ENCODE assay signal across 1 cellular context in the genomic region with DNA sequence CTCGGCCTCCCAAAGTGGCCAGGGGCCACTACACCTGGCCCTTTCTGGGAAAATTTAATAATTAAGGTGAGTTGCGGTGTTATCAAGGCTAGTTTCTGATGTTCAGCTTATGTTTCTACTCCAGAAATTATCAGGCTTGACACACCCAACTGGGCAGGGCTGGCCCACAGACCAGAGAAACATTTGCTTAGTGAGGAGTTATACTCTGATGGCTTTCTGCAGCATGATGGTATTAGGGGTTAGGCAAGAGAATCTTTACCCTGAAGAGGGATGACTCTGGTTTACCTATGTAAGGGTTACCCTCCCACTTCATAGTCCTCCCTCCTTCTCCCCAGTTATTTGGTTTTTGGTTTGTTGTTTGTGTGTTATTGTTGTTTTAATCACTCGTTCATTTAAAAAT.
TF ChIP-seq lines count a peak whose summit lies in the region.

No MANE protein-coding gene starts in this region.

TF ChIP-seq in HepG2, 621 proteins besides CTCF, POLR2A, EP300 and RAD21 (continued from another document and continues in another):
- TF ChIP-seq, protein P1, sequence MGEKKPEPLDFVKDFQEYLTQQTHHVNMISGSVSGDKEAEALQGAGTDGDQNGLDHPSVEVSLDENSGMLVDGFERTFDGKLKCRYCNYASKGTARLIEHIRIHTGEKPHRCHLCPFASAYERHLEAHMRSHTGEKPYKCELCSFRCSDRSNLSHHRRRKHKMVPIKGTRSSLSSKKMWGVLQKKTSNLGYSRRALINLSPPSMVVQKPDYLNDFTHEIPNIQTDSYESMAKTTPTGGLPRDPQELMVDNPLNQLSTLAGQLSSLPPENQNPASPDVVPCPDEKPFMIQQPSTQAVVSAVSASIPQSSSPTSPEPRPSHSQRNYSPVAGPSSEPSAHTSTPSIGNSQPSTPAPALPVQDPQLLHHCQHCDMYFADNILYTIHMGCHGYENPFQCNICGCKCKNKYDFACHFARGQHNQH (CRISPR knock-in tag; IDR thresholded peaks at IDR 0.05) = 0 out of 2 replicates have a peak, but pooled peaks have one; percentile 8
- no peak for TF ChIP-seq SP2 (CRISPR knock-in tag; IDR thresholded peaks at IDR 0.05)
- TF ChIP-seq ZSCAN22 (CRISPR knock-in tag; IDR thresholded peaks at IDR 0.05) = no peak
- TF ChIP-seq, protein P2, sequence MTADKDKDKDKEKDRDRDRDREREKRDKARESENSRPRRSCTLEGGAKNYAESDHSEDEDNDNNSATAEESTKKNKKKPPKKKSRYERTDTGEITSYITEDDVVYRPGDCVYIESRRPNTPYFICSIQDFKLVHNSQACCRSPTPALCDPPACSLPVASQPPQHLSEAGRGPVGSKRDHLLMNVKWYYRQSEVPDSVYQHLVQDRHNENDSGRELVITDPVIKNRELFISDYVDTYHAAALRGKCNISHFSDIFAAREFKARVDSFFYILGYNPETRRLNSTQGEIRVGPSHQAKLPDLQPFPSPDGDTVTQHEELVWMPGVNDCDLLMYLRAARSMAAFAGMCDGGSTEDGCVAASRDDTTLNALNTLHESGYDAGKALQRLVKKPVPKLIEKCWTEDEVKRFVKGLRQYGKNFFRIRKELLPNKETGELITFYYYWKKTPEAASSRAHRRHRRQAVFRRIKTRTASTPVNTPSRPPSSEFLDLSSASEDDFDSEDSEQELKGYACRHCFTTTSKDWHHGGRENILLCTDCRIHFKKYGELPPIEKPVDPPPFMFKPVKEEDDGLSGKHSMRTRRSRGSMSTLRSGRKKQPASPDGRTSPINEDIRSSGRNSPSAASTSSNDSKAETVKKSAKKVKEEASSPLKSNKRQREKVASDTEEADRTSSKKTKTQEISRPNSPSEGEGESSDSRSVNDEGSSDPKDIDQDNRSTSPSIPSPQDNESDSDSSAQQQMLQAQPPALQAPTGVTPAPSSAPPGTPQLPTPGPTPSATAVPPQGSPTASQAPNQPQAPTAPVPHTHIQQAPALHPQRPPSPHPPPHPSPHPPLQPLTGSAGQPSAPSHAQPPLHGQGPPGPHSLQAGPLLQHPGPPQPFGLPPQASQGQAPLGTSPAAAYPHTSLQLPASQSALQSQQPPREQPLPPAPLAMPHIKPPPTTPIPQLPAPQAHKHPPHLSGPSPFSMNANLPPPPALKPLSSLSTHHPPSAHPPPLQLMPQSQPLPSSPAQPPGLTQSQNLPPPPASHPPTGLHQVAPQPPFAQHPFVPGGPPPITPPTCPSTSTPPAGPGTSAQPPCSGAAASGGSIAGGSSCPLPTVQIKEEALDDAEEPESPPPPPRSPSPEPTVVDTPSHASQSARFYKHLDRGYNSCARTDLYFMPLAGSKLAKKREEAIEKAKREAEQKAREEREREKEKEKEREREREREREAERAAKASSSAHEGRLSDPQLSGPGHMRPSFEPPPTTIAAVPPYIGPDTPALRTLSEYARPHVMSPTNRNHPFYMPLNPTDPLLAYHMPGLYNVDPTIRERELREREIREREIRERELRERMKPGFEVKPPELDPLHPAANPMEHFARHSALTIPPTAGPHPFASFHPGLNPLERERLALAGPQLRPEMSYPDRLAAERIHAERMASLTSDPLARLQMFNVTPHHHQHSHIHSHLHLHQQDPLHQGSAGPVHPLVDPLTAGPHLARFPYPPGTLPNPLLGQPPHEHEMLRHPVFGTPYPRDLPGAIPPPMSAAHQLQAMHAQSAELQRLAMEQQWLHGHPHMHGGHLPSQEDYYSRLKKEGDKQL (CRISPR knock-in tag; IDR thresholded peaks at IDR 0.05; ENCODE audit: low read depth) = no peak
- no peak for TF ChIP-seq ZNF550 (CRISPR knock-in tag; IDR thresholded peaks at IDR 0.05; ENCODE audit: borderline replicate concordance)
- TF ChIP-seq TBL1XR1 (IDR thresholded peaks at IDR 0.05; ENCODE audit: borderline replicate concordance, low read length, partially characterized antibody) = no peak
- TF ChIP-seq HOXA9 (CRISPR knock-in tag; IDR thresholded peaks at IDR 0.05; ENCODE audit: borderline replicate concordance) = no peak
- TF ChIP-seq, protein P3, sequence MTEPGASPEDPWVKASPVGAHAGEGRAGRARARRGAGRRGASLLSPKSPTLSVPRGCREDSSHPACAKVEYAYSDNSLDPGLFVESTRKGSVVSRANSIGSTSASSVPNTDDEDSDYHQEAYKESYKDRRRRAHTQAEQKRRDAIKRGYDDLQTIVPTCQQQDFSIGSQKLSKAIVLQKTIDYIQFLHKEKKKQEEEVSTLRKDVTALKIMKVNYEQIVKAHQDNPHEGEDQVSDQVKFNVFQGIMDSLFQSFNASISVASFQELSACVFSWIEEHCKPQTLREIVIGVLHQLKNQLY (CRISPR knock-in tag; IDR thresholded peaks at IDR 0.05) = no peak
- TF ChIP-seq, protein P4, sequence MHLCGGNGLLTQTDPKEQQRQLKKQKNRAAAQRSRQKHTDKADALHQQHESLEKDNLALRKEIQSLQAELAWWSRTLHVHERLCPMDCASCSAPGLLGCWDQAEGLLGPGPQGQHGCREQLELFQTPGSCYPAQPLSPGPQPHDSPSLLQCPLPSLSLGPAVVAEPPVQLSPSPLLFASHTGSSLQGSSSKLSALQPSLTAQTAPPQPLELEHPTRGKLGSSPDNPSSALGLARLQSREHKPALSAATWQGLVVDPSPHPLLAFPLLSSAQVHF (CRISPR knock-in tag; IDR thresholded peaks at IDR 0.05) = no peak
- TF ChIP-seq, protein P5, sequence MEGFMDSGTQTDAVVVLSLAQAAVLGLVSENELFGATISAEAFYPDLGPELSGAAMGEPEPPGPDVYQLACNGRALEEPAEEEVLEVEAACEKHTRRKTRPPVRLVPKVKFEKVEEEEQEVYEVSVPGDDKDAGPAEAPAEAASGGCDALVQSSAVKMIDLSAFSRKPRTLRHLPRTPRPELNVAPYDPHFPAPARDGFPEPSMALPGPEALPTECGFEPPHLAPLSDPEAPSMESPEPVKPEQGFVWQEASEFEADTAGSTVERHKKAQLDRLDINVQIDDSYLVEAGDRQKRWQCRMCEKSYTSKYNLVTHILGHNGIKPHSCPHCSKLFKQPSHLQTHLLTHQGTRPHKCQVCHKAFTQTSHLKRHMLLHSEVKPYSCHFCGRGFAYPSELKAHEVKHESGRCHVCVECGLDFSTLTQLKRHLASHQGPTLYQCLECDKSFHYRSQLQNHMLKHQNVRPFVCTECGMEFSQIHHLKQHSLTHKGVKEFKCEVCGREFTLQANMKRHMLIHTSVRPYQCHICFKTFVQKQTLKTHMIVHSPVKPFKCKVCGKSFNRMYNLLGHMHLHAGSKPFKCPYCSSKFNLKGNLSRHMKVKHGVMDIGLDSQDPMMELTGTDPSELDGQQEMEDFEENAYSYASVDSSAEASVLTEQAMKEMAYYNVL (CRISPR knock-in tag; IDR thresholded peaks at IDR 0.05; ENCODE audit: borderline replicate concordance) = no peak
- no peak for TF ChIP-seq ZBTB7A (CRISPR knock-in tag; IDR thresholded peaks at IDR 0.05)
- TF ChIP-seq, protein P6, sequence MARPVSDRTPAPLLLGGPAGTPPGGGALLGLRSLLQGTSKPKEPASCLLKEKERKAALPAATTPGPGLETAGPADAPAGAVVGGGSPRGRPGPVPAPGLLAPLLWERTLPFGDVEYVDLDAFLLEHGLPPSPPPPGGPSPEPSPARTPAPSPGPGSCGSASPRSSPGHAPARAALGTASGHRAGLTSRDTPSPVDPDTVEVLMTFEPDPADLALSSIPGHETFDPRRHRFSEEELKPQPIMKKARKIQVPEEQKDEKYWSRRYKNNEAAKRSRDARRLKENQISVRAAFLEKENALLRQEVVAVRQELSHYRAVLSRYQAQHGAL (CRISPR knock-in tag; IDR thresholded peaks at IDR 0.05; ENCODE audit: not compliant biosample characterization) = no peak
- TF ChIP-seq ZNF251 (CRISPR knock-in tag; IDR thresholded peaks at IDR 0.05) = no peak
- TF ChIP-seq ZNF761 (CRISPR knock-in tag; conservative IDR thresholded peaks at IDR 0.05) = no peak
- TF ChIP-seq ZNF496 (CRISPR knock-in tag; IDR thresholded peaks at IDR 0.05; ENCODE audit: insufficient replicate concordance) = no peak
- no peak for TF ChIP-seq ZMAT3 (CRISPR knock-in tag; conservative IDR thresholded peaks at IDR 0.05)
- TF ChIP-seq ZNF232 (CRISPR knock-in tag; IDR thresholded peaks at IDR 0.05; ENCODE audit: borderline replicate concordance) = 0 out of 2 replicates have a peak, but pooled peaks have one; percentile 23
- no peak for TF ChIP-seq ZNF562 (CRISPR knock-in tag; IDR thresholded peaks at IDR 0.05; ENCODE audit: borderline replicate concordance)
- peak; percentile 94 for TF ChIP-seq ZNF263 (CRISPR knock-in tag; IDR thresholded peaks at IDR 0.05)
- TF ChIP-seq HNF4A (CRISPR knock-in tag; IDR thresholded peaks at IDR 0.05) = no peak
- TF ChIP-seq, protein P7, sequence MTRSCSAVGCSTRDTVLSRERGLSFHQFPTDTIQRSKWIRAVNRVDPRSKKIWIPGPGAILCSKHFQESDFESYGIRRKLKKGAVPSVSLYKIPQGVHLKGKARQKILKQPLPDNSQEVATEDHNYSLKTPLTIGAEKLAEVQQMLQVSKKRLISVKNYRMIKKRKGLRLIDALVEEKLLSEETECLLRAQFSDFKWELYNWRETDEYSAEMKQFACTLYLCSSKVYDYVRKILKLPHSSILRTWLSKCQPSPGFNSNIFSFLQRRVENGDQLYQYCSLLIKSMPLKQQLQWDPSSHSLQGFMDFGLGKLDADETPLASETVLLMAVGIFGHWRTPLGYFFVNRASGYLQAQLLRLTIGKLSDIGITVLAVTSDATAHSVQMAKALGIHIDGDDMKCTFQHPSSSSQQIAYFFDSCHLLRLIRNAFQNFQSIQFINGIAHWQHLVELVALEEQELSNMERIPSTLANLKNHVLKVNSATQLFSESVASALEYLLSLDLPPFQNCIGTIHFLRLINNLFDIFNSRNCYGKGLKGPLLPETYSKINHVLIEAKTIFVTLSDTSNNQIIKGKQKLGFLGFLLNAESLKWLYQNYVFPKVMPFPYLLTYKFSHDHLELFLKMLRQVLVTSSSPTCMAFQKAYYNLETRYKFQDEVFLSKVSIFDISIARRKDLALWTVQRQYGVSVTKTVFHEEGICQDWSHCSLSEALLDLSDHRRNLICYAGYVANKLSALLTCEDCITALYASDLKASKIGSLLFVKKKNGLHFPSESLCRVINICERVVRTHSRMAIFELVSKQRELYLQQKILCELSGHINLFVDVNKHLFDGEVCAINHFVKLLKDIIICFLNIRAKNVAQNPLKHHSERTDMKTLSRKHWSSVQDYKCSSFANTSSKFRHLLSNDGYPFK (CRISPR knock-in tag; IDR thresholded peaks at IDR 0.05; ENCODE audit: borderline replicate concordance) = no peak
- TF ChIP-seq ZNF460 (CRISPR knock-in tag; IDR thresholded peaks at IDR 0.05; ENCODE audit: borderline replicate concordance) = no peak
- TF ChIP-seq ZSCAN31 (CRISPR knock-in tag; IDR thresholded peaks at IDR 0.05; ENCODE audit: low read depth) = no peak
- no peak for TF ChIP-seq ZSCAN20 (CRISPR knock-in tag; IDR thresholded peaks at IDR 0.05; ENCODE audit: borderline replicate concordance)
- TF ChIP-seq KDM4B (CRISPR knock-in tag; IDR thresholded peaks at IDR 0.05) = no peak
- TF ChIP-seq HNRNPK (IDR thresholded peaks at IDR 0.05; ENCODE audit: low read depth, low read length, poor library complexity, severe bottlenecking) = no peak
- TF ChIP-seq, protein P8, sequence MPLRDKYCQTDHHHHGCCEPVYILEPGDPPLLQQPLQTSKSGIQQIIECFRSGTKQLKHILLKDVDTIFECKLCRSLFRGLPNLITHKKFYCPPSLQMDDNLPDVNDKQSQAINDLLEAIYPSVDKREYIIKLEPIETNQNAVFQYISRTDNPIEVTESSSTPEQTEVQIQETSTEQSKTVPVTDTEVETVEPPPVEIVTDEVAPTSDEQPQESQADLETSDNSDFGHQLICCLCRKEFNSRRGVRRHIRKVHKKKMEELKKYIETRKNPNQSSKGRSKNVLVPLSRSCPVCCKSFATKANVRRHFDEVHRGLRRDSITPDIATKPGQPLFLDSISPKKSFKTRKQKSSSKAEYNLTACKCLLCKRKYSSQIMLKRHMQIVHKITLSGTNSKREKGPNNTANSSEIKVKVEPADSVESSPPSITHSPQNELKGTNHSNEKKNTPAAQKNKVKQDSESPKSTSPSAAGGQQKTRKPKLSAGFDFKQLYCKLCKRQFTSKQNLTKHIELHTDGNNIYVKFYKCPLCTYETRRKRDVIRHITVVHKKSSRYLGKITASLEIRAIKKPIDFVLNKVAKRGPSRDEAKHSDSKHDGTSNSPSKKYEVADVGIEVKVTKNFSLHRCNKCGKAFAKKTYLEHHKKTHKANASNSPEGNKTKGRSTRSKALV (CRISPR knock-in tag; IDR thresholded peaks at IDR 0.05) = no peak
- no peak for TF ChIP-seq YY1 (IDR thresholded peaks at IDR 0.05; ENCODE audit: insufficient read depth, insufficient replicate concordance, low read depth, low read length)
- TF ChIP-seq, protein P9, sequence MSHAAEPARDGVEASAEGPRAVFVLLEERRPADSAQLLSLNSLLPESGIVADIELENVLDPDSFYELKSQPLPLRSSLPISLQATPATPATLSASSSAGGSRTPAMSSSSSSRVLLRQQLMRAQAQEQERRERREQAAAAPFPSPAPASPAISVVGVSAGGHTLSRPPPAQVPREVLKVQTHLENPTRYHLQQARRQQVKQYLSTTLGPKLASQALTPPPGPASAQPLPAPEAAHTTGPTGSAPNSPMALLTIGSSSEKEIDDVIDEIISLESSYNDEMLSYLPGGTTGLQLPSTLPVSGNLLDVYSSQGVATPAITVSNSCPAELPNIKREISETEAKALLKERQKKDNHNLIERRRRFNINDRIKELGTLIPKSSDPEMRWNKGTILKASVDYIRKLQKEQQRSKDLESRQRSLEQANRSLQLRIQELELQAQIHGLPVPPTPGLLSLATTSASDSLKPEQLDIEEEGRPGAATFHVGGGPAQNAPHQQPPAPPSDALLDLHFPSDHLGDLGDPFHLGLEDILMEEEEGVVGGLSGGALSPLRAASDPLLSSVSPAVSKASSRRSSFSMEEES (CRISPR knock-in tag; IDR thresholded peaks at IDR 0.05) = no peak
- TF ChIP-seq ZFP36L2 (CRISPR knock-in tag; IDR thresholded peaks at IDR 0.05) = no peak
- TF ChIP-seq ZNF224 (CRISPR knock-in tag; IDR thresholded peaks at IDR 0.05) = no peak
- no peak for TF ChIP-seq ZNF775 (CRISPR knock-in tag; IDR thresholded peaks at IDR 0.05; ENCODE audit: borderline replicate concordance)
- no peak for TF ChIP-seq ZNF569 (CRISPR knock-in tag; IDR thresholded peaks at IDR 0.05; ENCODE audit: borderline replicate concordance)
- TF ChIP-seq KLF16 (CRISPR knock-in tag; IDR thresholded peaks at IDR 0.05) = 0 out of 4 replicates have a peak, but pooled peaks of 1 of the 2 experiments have one; percentile 16
- 0 out of 2 replicates have a peak, but pooled peaks have one; percentile 22 for TF ChIP-seq ZFP37 (CRISPR knock-in tag; IDR thresholded peaks at IDR 0.05; ENCODE audit: borderline replicate concordance)
- no peak for TF ChIP-seq FLYWCH1 (CRISPR knock-in tag; IDR thresholded peaks at IDR 0.05)
- 0 out of 2 replicates have a peak, but pooled peaks have one; percentile 27 for TF ChIP-seq MED13 (CRISPR knock-in tag; IDR thresholded peaks at IDR 0.05)
- TF ChIP-seq ZNF841 (CRISPR knock-in tag; IDR thresholded peaks at IDR 0.05; ENCODE audit: borderline replicate concordance) = no peak
- TF ChIP-seq, protein P10, sequence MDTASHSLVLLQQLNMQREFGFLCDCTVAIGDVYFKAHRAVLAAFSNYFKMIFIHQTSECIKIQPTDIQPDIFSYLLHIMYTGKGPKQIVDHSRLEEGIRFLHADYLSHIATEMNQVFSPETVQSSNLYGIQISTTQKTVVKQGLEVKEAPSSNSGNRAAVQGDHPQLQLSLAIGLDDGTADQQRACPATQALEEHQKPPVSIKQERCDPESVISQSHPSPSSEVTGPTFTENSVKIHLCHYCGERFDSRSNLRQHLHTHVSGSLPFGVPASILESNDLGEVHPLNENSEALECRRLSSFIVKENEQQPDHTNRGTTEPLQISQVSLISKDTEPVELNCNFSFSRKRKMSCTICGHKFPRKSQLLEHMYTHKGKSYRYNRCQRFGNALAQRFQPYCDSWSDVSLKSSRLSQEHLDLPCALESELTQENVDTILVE (CRISPR knock-in tag; IDR thresholded peaks at IDR 0.05) = no peak
- TF ChIP-seq ZNF234 (CRISPR knock-in tag; conservative IDR thresholded peaks at IDR 0.05) = no peak
- TF ChIP-seq NBN (conservative IDR thresholded peaks at IDR 0.05) = no peak
